Comparison of ENCODE assay signal across 8 cellular contexts in the genomic region with DNA sequence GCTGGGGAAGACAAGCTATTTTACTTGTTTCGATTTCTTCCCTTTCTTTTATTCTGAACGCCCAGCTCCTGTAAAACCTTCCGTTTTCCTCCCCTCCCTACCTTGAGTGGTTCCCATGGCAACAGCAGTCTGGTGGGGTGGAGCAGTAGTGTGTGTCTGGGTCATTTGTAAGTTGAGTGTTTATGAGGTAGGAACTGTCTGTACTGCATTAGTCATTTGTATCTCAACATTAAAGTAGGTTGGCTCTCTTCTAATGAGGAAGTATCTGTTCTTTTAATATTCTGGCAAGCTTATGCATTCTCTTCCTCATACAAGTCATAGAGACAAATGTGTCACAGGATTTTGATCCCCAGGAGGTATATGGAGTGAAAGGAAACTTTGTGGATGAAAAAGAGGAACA.
DNase-seq lines count a peak whose midpoint lies in the region; ATAC-seq lines count a peak whose summit lies in the region.

No MANE protein-coding gene starts in this region.

- no peak overlapping the region for H3K27ac Mint-ChIP-seq in central memory CD8-positive, alpha-beta T cell (ENCODE audit: low read depth)
- H3K27ac Mint-ChIP-seq in naive B cell, result peak overlapping the region; percentile 57 to 88 (median 81)

- peaks cover 67% of the 10 kb centered on the region for H3K27me3 Mint-ChIP-seq in central memory CD8-positive, alpha-beta T cell
- peaks cover 0 to 6% (median 5%) of the 10 kb centered on the region in 3 donors for H3K27me3 Mint-ChIP-seq in naive B cell

- H3K36me3 Mint-ChIP-seq in central memory CD8-positive, alpha-beta T cell (ENCODE audit: insufficient read depth), result no peaks in the 10 kb centered on the region
- no peaks in the 10 kb centered on the region for H3K36me3 Mint-ChIP-seq in naive B cell

- ATAC-seq in HG03103 (IDR thresholded peaks at IDR 0.05; ENCODE audit: low read depth, unreplicated experiment) (peak; percentile 94), naive B cell (ENCODE audit: low read depth in 2 of 2) (peak; percentile 93 to 95), HG02642 (IDR thresholded peaks at IDR 0.05; ENCODE audit: poor library complexity, unreplicated experiment) (no peak), HG02840 (IDR thresholded peaks at IDR 0.05; ENCODE audit: low FRiP score, unreplicated experiment) (no peak)
- no peak for ATAC-seq in central memory CD8-positive, alpha-beta T cell (replicated peaks; ENCODE audit: extremely low read depth, poor library complexity, severe bottlenecking)

- DNase-seq in EH (ENCODE audit: low read depth) (peak; percentile 1), NCI-H526 (lab: John Stamatoyannopoulos, UW) (peak; percentile 88 to 92), naive B cell (peak; percentile 36), GM03348 (ENCODE audit: low spot score) (no peak)
- no peak for DNase-seq in central memory CD8-positive, alpha-beta T cell (ENCODE audit: low spot score in 2 of 2)

- H3K4me3 Mint-ChIP-seq in central memory CD8-positive, alpha-beta T cell, result peak overlapping the region; percentile 8
- H3K4me3 Mint-ChIP-seq in naive B cell, result peak overlapping the region; percentile 1 to 93 (median 80)

- no peaks in the 10 kb centered on the region for H3K9me3 Mint-ChIP-seq in central memory CD8-positive, alpha-beta T cell
- H3K9me3 Mint-ChIP-seq in naive B cell, result peaks cover 0 to 3% (median 0%) of the 10 kb centered on the region in 7 donors

- H3K4me1 Mint-ChIP-seq in central memory CD8-positive, alpha-beta T cell, result peaks cover 6% of the 10 kb centered on the region
- peaks cover 6 to 11% (median 8%) of the 10 kb centered on the region in 3 donors for H3K4me1 Mint-ChIP-seq in naive B cell

Comparison
In these comparisons a context has a peak if more than half of its experiments do, and no peak if none do; other contexts are left out.
1. DNase-seq: peak in EH (single experiment), NCI-H526 (2 of 2) and naive B cell (single experiment); none in central memory CD8-positive, alpha-beta T cell (0 of 2) and GM03348 (single experiment).
2. ATAC-seq: peak in HG03103 (single experiment) and naive B cell (2 of 2); none in central memory CD8-positive, alpha-beta T cell (single experiment), HG02642 (single experiment) and HG02840 (single experiment).